Comparison of ENCODE assay signal across 9 cellular contexts in the genomic region with DNA sequence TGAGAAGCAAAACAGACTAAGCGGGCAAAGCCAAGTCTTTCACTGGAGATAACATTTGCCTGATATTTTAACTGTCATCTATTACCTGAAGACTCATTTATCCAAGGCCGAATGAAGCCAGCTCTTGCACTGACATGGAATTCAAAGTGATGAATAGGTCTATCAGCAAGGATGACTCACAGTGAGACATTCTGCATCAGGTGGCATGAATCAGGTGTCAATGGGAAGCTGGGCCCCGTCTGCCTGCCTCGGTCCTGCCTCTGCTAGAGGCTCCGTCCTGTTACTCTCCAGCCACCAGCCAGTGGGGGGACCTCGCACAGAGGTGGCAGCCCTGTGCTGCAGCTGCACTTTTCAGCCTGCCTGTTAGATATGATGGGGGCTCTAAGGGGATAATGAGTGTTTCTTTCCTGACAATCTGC. TPM values are rescaled to one million over a fixed set of nuclear protein-coding genes. Genes with fewer than 3 reads are reported as not detected.
DNase-seq lines count a peak whose midpoint lies in the region; ATAC-seq and TF ChIP-seq lines count a peak whose summit lies in the region.
"Had no signal": no experiment of that assay in that cellular context is flagged by ENCODE, and none has a peak within 500 bp of the region (broad histone marks: within the 10 kb centered on the region; RNA-seq: fewer than 3 reads in every experiment).

No MANE protein-coding gene starts in this region.

- H3K4me1 ChIP-seq in cardiac muscle cell (ENCODE audit: low read depth) (peaks cover 32% of the 10 kb centered on the region), mesendoderm (ENCODE audit: control insufficient read depth, low read depth, low read length) (peaks cover 4% of the 10 kb centered on the region)

- no peak overlapping the region for H2AK5ac ChIP-seq in mesendoderm (ENCODE audit: low read length)

- no peaks in the 10 kb centered on the region for H3K27me3 ChIP-seq in cardiac muscle cell
- no peaks in the 10 kb centered on the region for H3K27me3 ChIP-seq in mesendoderm (ENCODE audit: insufficient read depth, low read length, poor library complexity)

- H3K23ac ChIP-seq in mesendoderm (ENCODE audit: low read length) = no peak overlapping the region

- no peak overlapping the region for H3K4me3 Mint-ChIP-seq in T-helper 17 cell
- H3K4me3 Mint-ChIP-seq in activated T-helper 2 cell treated with anti-CD3 and anti-CD28 coated beads, Interferon-gamma antibody, Interleukin-2, Interleukin-4, amounts not matched to agents 10 μg/mL and 5 μg/mL and 100 μg/mL, durations not matched to agents 14 hours and 24 hours and 36 hours (ENCODE audit: low read depth) = no peak overlapping the region
- H3K4me3 Mint-ChIP-seq: activated CD4-positive, alpha-beta memory T cell treated with anti-CD3 and anti-CD28 coated beads, Interleukin-2, amount 10 ng/mL, durations not matched to agents 7 days and 5 days had no signal

- H3K36me3 Mint-ChIP-seq in T-helper 17 cell (ENCODE audit: low read depth) = no peaks in the 10 kb centered on the region
- no peaks in the 10 kb centered on the region for H3K36me3 Mint-ChIP-seq in activated T-helper 2 cell treated with anti-CD3 and anti-CD28 coated beads, Interferon-gamma antibody, Interleukin-2, Interleukin-4, amounts not matched to agents 10 μg/mL and 5 μg/mL and 100 μg/mL, durations not matched to agents 14 hours and 24 hours and 36 hours (ENCODE audit: low read depth)

- H2BK5ac ChIP-seq in mesendoderm (ENCODE audit: low read length) = no peak overlapping the region

- H3K9ac ChIP-seq in mesendoderm (ENCODE audit: low read length) = no peak overlapping the region

- H3K36me3 ChIP-seq in cardiac muscle cell = no peaks in the 10 kb centered on the region
- no peaks in the 10 kb centered on the region for H3K36me3 ChIP-seq in mesendoderm (ENCODE audit: control insufficient read depth, insufficient read depth, low read length)

- no CpG with 5 or more reads among the region's 6 CpGs for WGBS in mesendoderm (ENCODE audit: extremely low coverage, insufficient coverage, low lambda C conversion rate)

- no peaks in the 10 kb centered on the region for H3K79me1 ChIP-seq in mesendoderm (ENCODE audit: low read length)

- no peak overlapping the region for H3K4ac ChIP-seq in mesendoderm (ENCODE audit: low read depth, low read length)

- DNase-seq in cardiac muscle cell (ENCODE audit: low read depth in 1 of 2, low spot score in 1 of 2) = no peak
- no peak for DNase-seq in Right ventricle myocardium inferior (ENCODE audit: missing footprints)
- DNase-seq in dermis blood vessel endothelial cell = peak; percentile 58
- DNase-seq in mesendoderm = peak; percentile 83
- no peak for DNase-seq in central memory CD4-positive, alpha-beta T cell
- no peak for DNase-seq in T-helper 17 cell
- DNase-seq in activated T-helper 2 cell treated with anti-CD3 and anti-CD28 coated beads, Interferon-gamma antibody, Interleukin-2, Interleukin-4, amounts not matched to agents 10 μg/mL and 5 μg/mL and 100 μg/mL, durations not matched to agents 14 hours and 24 hours and 36 hours (ENCODE audit: low spot score) = no peak
- DNase-seq: activated CD4-positive, alpha-beta memory T cell treated with anti-CD3 and anti-CD28 coated beads, Interleukin-2, amount 10 ng/mL, durations not matched to agents 7 days and 5 days had no signal

- H4K8ac ChIP-seq in mesendoderm (ENCODE audit: low read depth, low read length) = no peak overlapping the region

- no peak overlapping the region for H2BK120ac ChIP-seq in mesendoderm (ENCODE audit: low read depth, low read length)

- TF ChIP-seq CTCF in cardiac muscle cell (IDR thresholded peaks at IDR 0.05; ENCODE audit: low read depth, low read length) = no peak

- H3K9me3 ChIP-seq in cardiac muscle cell (ENCODE audit: low read depth) (no peaks in the 10 kb centered on the region), T-helper 17 cell (ENCODE audit: control insufficient read depth, low read length, poor library complexity, severe bottlenecking) (no peaks in the 10 kb centered on the region)

- no peaks in the 10 kb centered on the region for H3K9me3 Mint-ChIP-seq in activated T-helper 2 cell treated with anti-CD3 and anti-CD28 coated beads, Interferon-gamma antibody, Interleukin-2, Interleukin-4, amounts not matched to agents 10 μg/mL and 5 μg/mL and 100 μg/mL, durations not matched to agents 14 hours and 24 hours and 36 hours
- H3K9me3 Mint-ChIP-seq: activated CD4-positive, alpha-beta memory T cell treated with anti-CD3 and anti-CD28 coated beads, Interleukin-2, amount 10 ng/mL, durations not matched to agents 7 days and 5 days had no signal

- peaks cover 29% of the 10 kb centered on the region for H3K27me3 Mint-ChIP-seq in T-helper 17 cell
- peaks cover 2% of the 10 kb centered on the region for H3K27me3 Mint-ChIP-seq in activated T-helper 2 cell treated with anti-CD3 and anti-CD28 coated beads, Interferon-gamma antibody, Interleukin-2, Interleukin-4, amounts not matched to agents 10 μg/mL and 5 μg/mL and 100 μg/mL, durations not matched to agents 14 hours and 24 hours and 36 hours (ENCODE audit: low read depth)

- H3K4me3 ChIP-seq in cardiac muscle cell (no peak overlapping the region), mesendoderm (ENCODE audit: low read length) (no peak overlapping the region)

- no peaks in the 10 kb centered on the region for H3K4me1 Mint-ChIP-seq in T-helper 17 cell
- H3K4me1 Mint-ChIP-seq in activated T-helper 2 cell treated with anti-CD3 and anti-CD28 coated beads, Interferon-gamma antibody, Interleukin-2, Interleukin-4, amounts not matched to agents 10 μg/mL and 5 μg/mL and 100 μg/mL, durations not matched to agents 14 hours and 24 hours and 36 hours (ENCODE audit: low read depth) = no peaks in the 10 kb centered on the region
- H3K4me1 Mint-ChIP-seq: activated CD4-positive, alpha-beta memory T cell treated with anti-CD3 and anti-CD28 coated beads, Interleukin-2, amount 10 ng/mL, durations not matched to agents 7 days and 5 days had no signal

- no peak overlapping the region for H2BK15ac ChIP-seq in mesendoderm (replicated peaks; ENCODE audit: low read depth)

- H3K4me2 ChIP-seq in mesendoderm (ENCODE audit: low read length) = no peak overlapping the region

- H3K18ac ChIP-seq in mesendoderm (ENCODE audit: low read length) = no peak overlapping the region

- no peak overlapping the region for H4K5ac ChIP-seq in mesendoderm (ENCODE audit: low read length)

- no peaks in the 10 kb centered on the region for H3K79me2 ChIP-seq in mesendoderm (ENCODE audit: control insufficient read depth, insufficient read depth, low read length)

- H3K27ac ChIP-seq in cardiac muscle cell (peak overlapping the region; percentile 0), mesendoderm (ENCODE audit: low read depth, low read length) (no peak overlapping the region)

- ATAC-seq in Right ventricle myocardium inferior (no peak), T-helper 17 cell (no peak), HG03039 (IDR thresholded peaks at IDR 0.05; ENCODE audit: unreplicated experiment) (no peak)

- no peak overlapping the region for H3K27ac Mint-ChIP-seq in T-helper 17 cell
- H3K27ac Mint-ChIP-seq in activated T-helper 2 cell treated with anti-CD3 and anti-CD28 coated beads, Interferon-gamma antibody, Interleukin-2, Interleukin-4, amounts not matched to agents 10 μg/mL and 5 μg/mL and 100 μg/mL, durations not matched to agents 14 hours and 24 hours and 36 hours = no peak overlapping the region
- H3K27ac Mint-ChIP-seq: activated CD4-positive, alpha-beta memory T cell treated with anti-CD3 and anti-CD28 coated beads, Interleukin-2, amount 10 ng/mL, durations not matched to agents 7 days and 5 days had no signal

- intact Hi-C loops in Right ventricle myocardium inferior (cut with DNase I) = no loop called here
- intact Hi-C loops in activated T-helper 2 cell treated with anti-CD3 and anti-CD28 coated beads, Interferon-gamma antibody, Interleukin-2, Interleukin-4, amounts not matched to agents 10 μg/mL and 5 μg/mL and 100 μg/mL, durations not matched to agents 14 hours and 24 hours and 36 hours (cut with micrococcal nuclease) = no loop called here

- H3K56ac ChIP-seq in mesendoderm (ENCODE audit: low read length) = no peak overlapping the region

RNA-seq across cellular contexts. Expression of a gene that starts 23.5 kb away (rescaled TPM):
- total RNA-seq in cardiac muscle cell (23.5 and 23.8 TPM in 2 replicates), Right ventricle myocardium inferior (36.4 TPM), dermis blood vessel endothelial cell (27.1 and 27.7 TPM in 2 replicates), T-helper 17 cell (not detected)
- 15.7 and 16.5 TPM in 2 replicates for polyA plus RNA-seq in cardiac muscle cell
- 1.7 TPM for polyA plus RNA-seq in mesendoderm (2013, experiment 1 of 2)
- 2.0 TPM for polyA plus RNA-seq in mesendoderm (2013, experiment 2 of 2)
- total RNA-seq in activated T-helper 2 cell treated with anti-CD3 and anti-CD28 coated beads, Interferon-gamma antibody, Interleukin-2, Interleukin-4, amounts not matched to agents 10 μg/mL and 5 μg/mL and 100 μg/mL, durations not matched to agents 14 hours and 24 hours and 36 hours = 1.5 and 2.0 TPM in 2 replicates

Comparison
In these comparisons a context has a peak if more than half of its experiments do, and no peak if none do; other contexts are left out.
1. DNase-seq: peak in dermis blood vessel endothelial cell (single experiment) and mesendoderm (single experiment); none in cardiac muscle cell (0 of 2), Right ventricle myocardium inferior (single experiment), central memory CD4-positive, alpha-beta T cell (single experiment), T-helper 17 cell (0 of 3) and activated T-helper 2 cell treated with anti-CD3 and anti-CD28 coated beads, Interferon-gamma antibody, Interleukin-2, Interleukin-4, amounts not matched to agents 10 μg/mL and 5 μg/mL and 100 μg/mL, durations not matched to agents 14 hours and 24 hours and 36 hours (single experiment).